In genomic region chr14:54322668-54323380, GRCh38 we compare ENCODE assay signal across 26 cellular contexts.
DNase-seq lines count a peak whose midpoint lies in the region; ATAC-seq and TF ChIP-seq lines count a peak whose summit lies in the region.
"Had no signal": no experiment of that assay in that cellular context is flagged by ENCODE, and none has a peak within 500 bp of the region (broad histone marks: within the 10 kb centered on the region; RNA-seq: fewer than 3 reads in every experiment).

No MANE protein-coding gene starts in this region.

- H3K9me3 Mint-ChIP-seq in nephron progenitor cell: no peaks in the 10 kb centered on the region
- no peaks in the 10 kb centered on the region for H3K9me3 Mint-ChIP-seq in endothelial cell (ENCODE audit: unreplicated experiment)
- H3K9me3 Mint-ChIP-seq: activated T-helper 17 cell treated with anti-CD3 and anti-CD28 coated beads, Interleukin-2, amount 50 U/mL, for 72 hours; HFFc6; stimulated activated naive CD8-positive, alpha-beta T cell treated with anti-CD3 and anti-CD28 coated beads, Interleukin-15, Interleukin-2, amounts not matched to agents 100 ng/mL and 50 ng/mL, for 24 hours; T-helper 2 cell treated with Interferon-gamma antibody and Interleukin-4, amounts not matched to agents 5 μg/mL and 100 μg/mL, for 36 hours had no signal

- DNase-seq in DMS53 (lab: John Stamatoyannopoulos, UW) (peak; percentile 6), DMS53 treated with DMSO at 0.1 percent for 48 hours (lab: John Stamatoyannopoulos, UW; ENCODE audit: unreplicated experiment) (no peak), NCI-H1436 (lab: John Stamatoyannopoulos, UW) (peak; percentile 11), SJCRH30 (peak; percentile 71 to 81), nephron progenitor cell (no peak), HuH-7.5 (ENCODE audit: low spot score) (no peak), endothelial cell (ENCODE audit: low spot score) (no peak)
- DNase-seq: 8988T; activated CD4-positive, alpha-beta T cell treated with anti-CD3 and anti-CD28 coated beads, Interleukin-2, amount 50 U/mL, for 1 hour; activated CD8-positive, alpha-beta memory T cell treated with anti-CD3 and anti-CD28 coated beads, Interleukin-2, amount 50 U/mL, for 4 hours; AML-193; immature natural killer cell; left lung; MV-4-11; spleen; stimulated activated CD4-positive, alpha-beta T cell treated with anti-CD3 and anti-CD28 coated beads, Interleukin-4, amount 100 ng/mL, for 4 hours; tibial artery had no signal

- no peaks in the 10 kb centered on the region for H3K36me3 ChIP-seq in SJCRH30
- H3K36me3 ChIP-seq: ascending aorta, left lung, spleen, tibial artery had no signal

- H3K27me3 ChIP-seq in SJCRH30: no peaks in the 10 kb centered on the region
- H3K27me3 ChIP-seq: ascending aorta, left lung, tibial artery had no signal

- H3K27ac Mint-ChIP-seq in nephron progenitor cell (peak overlapping the region; percentile 95), endothelial cell (ENCODE audit: unreplicated experiment) (no peak overlapping the region)
- H3K27ac Mint-ChIP-seq: activated naive CD8-positive, alpha-beta T cell; activated T-helper 17 cell treated with anti-CD3 and anti-CD28 coated beads, Interleukin-2, amount 50 U/mL, for 72 hours; HFFc6; immature natural killer cell; stimulated activated naive CD8-positive, alpha-beta T cell treated with anti-CD3 and anti-CD28 coated beads, Interleukin-15, Interleukin-2, amounts not matched to agents 100 ng/mL and 50 ng/mL, for 24 hours; T-helper 2 cell treated with Interferon-gamma antibody and Interleukin-4, amounts not matched to agents 5 μg/mL and 100 μg/mL, for 36 hours had no signal

- no peak for TF ChIP-seq CTCF in nephron progenitor cell (IDR thresholded peaks at IDR 0.05)
- no peak for TF ChIP-seq CTCF in endothelial cell (IDR thresholded peaks at IDR 0.05; ENCODE audit: unreplicated experiment)

- H3K4me3 ChIP-seq in SJCRH30: peak overlapping the region; percentile 30
- H3K4me3 ChIP-seq: ascending aorta, left lung, SK-N-MC, spleen, tibial artery had no signal

- H3K27me3 Mint-ChIP-seq in nephron progenitor cell (ENCODE audit: low read depth, poor library complexity) (peaks cover 9% of the 10 kb centered on the region), endothelial cell (ENCODE audit: unreplicated experiment) (peaks cover 2% of the 10 kb centered on the region)

- H3K4me1 Mint-ChIP-seq in nephron progenitor cell (peaks cover 78% of the 10 kb centered on the region), endothelial cell (ENCODE audit: unreplicated experiment) (no peaks in the 10 kb centered on the region)
- H3K4me1 Mint-ChIP-seq: activated T-helper 17 cell treated with anti-CD3 and anti-CD28 coated beads, Interleukin-2, amount 50 U/mL, for 72 hours; immature natural killer cell had no signal

- H3K4me3 Mint-ChIP-seq in nephron progenitor cell (no peak overlapping the region), endothelial cell (ENCODE audit: unreplicated experiment) (no peak overlapping the region)
- H3K4me3 Mint-ChIP-seq: activated naive CD8-positive, alpha-beta T cell; activated T-helper 17 cell treated with anti-CD3 and anti-CD28 coated beads, Interleukin-2, amount 50 U/mL, for 72 hours; HFFc6; immature natural killer cell; stimulated activated naive CD8-positive, alpha-beta T cell treated with anti-CD3 and anti-CD28 coated beads, Interleukin-15, Interleukin-2, amounts not matched to agents 100 ng/mL and 50 ng/mL, for 24 hours; T-helper 2 cell treated with Interferon-gamma antibody and Interleukin-4, amounts not matched to agents 5 μg/mL and 100 μg/mL, for 36 hours had no signal

- H3K27ac ChIP-seq in SJCRH30: peak overlapping the region; percentile 79
- H3K27ac ChIP-seq: ascending aorta, left lung, SK-N-MC, spleen, tibial artery, VCaP had no signal

- H3K9me3 ChIP-seq in SJCRH30 (replicated peaks): no peaks in the 10 kb centered on the region
- H3K9me3 ChIP-seq: ascending aorta, left lung, spleen, tibial artery had no signal

- peaks cover 16% of the 10 kb centered on the region for H3K4me1 ChIP-seq in SJCRH30
- H3K4me1 ChIP-seq: ascending aorta, left lung, spleen, tibial artery had no signal

- ATAC-seq in GM19452 (IDR thresholded peaks at IDR 0.05; ENCODE audit: unreplicated experiment): no peak
- ATAC-seq: activated T-helper 17 cell treated with anti-CD3 and anti-CD28 coated beads, Interleukin-2, amount 50 U/mL, for 72 hours; left lung had no signal

- no peaks in the 10 kb centered on the region for H3K36me3 Mint-ChIP-seq in nephron progenitor cell (ENCODE audit: low read depth)
- H3K36me3 Mint-ChIP-seq in endothelial cell (ENCODE audit: low read depth, unreplicated experiment): no peaks in the 10 kb centered on the region
- H3K36me3 Mint-ChIP-seq: activated naive CD8-positive, alpha-beta T cell; immature natural killer cell had no signal

Comparison
In these comparisons a context has a peak if more than half of its experiments do, and no peak if none do; other contexts are left out.
1. DNase-seq: peak in DMS53 (single experiment), NCI-H1436 (single experiment) and SJCRH30 (2 of 2); none in DMS53 treated with DMSO at 0.1 percent for 48 hours (single experiment), nephron progenitor cell (single experiment), HuH-7.5 (single experiment) and endothelial cell (single experiment).